ENCODE assay signal across 8 cellular contexts in the genomic region with DNA sequence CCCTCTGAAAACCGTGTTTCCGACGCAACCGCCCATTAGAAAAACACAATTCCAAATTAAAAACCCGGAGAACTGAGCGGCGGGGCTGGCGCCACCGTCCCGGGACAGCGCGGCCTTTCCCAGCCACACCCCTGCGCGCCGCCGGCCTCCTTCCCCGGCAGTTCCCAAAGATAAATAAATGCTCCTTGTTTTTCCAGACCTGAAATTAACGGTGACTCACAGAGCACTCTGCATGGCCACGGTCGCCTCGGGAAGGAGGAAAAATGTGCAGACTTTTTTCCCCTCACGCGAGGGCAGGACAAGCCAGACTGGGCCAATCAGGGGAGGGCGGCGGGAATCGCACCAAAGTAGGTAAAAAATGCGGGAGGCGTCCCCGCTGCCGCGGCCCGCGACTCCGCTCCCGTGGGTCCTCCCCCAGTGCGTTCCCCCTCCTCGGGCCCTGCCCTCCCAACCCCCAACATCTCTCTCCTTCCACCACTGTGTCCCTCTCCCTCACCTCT. TPM values are rescaled to one million over a fixed set of nuclear protein-coding genes. Genes with fewer than 3 reads are reported as not detected.
A peak's percentile ranks its signal among the peaks of the same experiment; 100 is the strongest.
DNase-seq lines count a peak whose midpoint lies in the region; ATAC-seq and TF ChIP-seq lines count a peak whose summit lies in the region.

No MANE protein-coding gene starts in this region.

- intact Hi-C loops in OCI-LY7 (cut with micrococcal nuclease; ENCODE audit: unreplicated experiment) (no loop called here), heart right ventricle (cut with DNase I) (loop anchor here in 1 of 10 donors (5.0 kb wide), 1 partner anchor 43 kb away; no protein-coding TSS in a partner anchor)

- 0 to 1% methylated on average over 31 to 37 of the region's 37 CpGs for WGBS in heart right ventricle, 2 donors

- H3K27ac ChIP-seq in OCI-LY7 (ENCODE audit: low read depth, low read length, poor library complexity, severe bottlenecking) (no peak overlapping the region), heart right ventricle (peak overlapping the region; percentile 95 to 100 (median 99)), osteoblast (ENCODE audit: low read depth, low read length) (peak overlapping the region; percentile 95)

- H3K27me3 ChIP-seq in heart right ventricle (no peaks in the 10 kb centered on the region), osteoblast (ENCODE audit: insufficient read depth, low read length) (no peaks in the 10 kb centered on the region)

- no peaks in the 10 kb centered on the region for H4K20me1 ChIP-seq in OCI-LY7 (ENCODE audit: insufficient read depth, low read length)
- peaks cover 36% of the 10 kb centered on the region for H4K20me1 ChIP-seq in osteoblast (ENCODE audit: insufficient read depth, low read length)

- H2AFZ ChIP-seq in OCI-LY7 (ENCODE audit: low read length) (no peak overlapping the region), osteoblast (ENCODE audit: low read length) (no peak overlapping the region)

- BruUV-seq in OCI-LY7 (replicated peaks; lab: Mats Ljungman, UMichigan), result no TSS peak

- POLR2A ChIA-PET in AG04449 (lab: Yijun Ruan, JAX) (interaction anchor here (0.7 to 3.2 kb wide), 8 partner anchors 11 to 399 kb away, joined by 3 to 26 read pairs (median 5); partner anchors contain the start of genes MGME1 and SNX5), OCI-LY7 (lab: Charles Lee) (interaction anchor here (0.6 kb wide), 1 partner anchor 29 kb away, joined by 3 read pairs; no protein-coding TSS in a partner anchor)

- peaks cover 13% of the 10 kb centered on the region for H3K4me1 ChIP-seq in OCI-LY7 (ENCODE audit: insufficient read depth, low read length, poor library complexity, severe bottlenecking)
- peaks cover 4 to 47% (median 43%) of the 10 kb centered on the region in 9 donors for H3K4me1 ChIP-seq in heart right ventricle
- peaks cover 42% of the 10 kb centered on the region for H3K4me1 ChIP-seq in osteoblast (ENCODE audit: insufficient read depth, low read length)

- H3K9me3 ChIP-seq in OCI-LY7 (ENCODE audit: low read length), result no peaks in the 10 kb centered on the region
- no peaks in the 10 kb centered on the region for H3K9me3 ChIP-seq in heart right ventricle
- no peaks in the 10 kb centered on the region for H3K9me3 ChIP-seq in osteoblast (ENCODE audit: low read depth, low read length)

- DNase-seq in AG04449 (ENCODE audit: low read depth, low spot score), result peak; percentile 95
- DNase-seq in GM13977 (ENCODE audit: low spot score), result peak; percentile 42
- no peak for DNase-seq in OCI-LY7 (ENCODE audit: low spot score)
- peak; percentile 93 for DNase-seq in astrocyte of the cerebellum (ENCODE audit: low read depth)
- DNase-seq in heart right ventricle, result peak; percentile 80 to 92
- DNase-seq in osteoblast (ENCODE audit: insufficient read length, low spot score, missing footprints), result peak; percentile 95
- no peak for DNase-seq in NCI-H446 (lab: John Stamatoyannopoulos, UW)

- TF ChIP-seq CTCF in AG04449 (IDR thresholded peaks at IDR 0.05; ENCODE audit: insufficient read depth, low read length, missing control alignments) (no peak), GM13977 (IDR thresholded peaks at IDR 0.05; ENCODE audit: extremely low read depth, insufficient read depth, missing control alignments) (no peak), OCI-LY7 (conservative IDR thresholded peaks at IDR 0.05; ENCODE audit: low read length) (no peak), astrocyte of the cerebellum (IDR thresholded peaks at IDR 0.05; ENCODE audit: low read depth, low read length, missing control alignments) (no peak), heart right ventricle (IDR thresholded peaks at IDR 0.05) (no peak), osteoblast (IDR thresholded peaks at IDR 0.05; ENCODE audit: extremely low read depth, low read depth, low read length) (no peak)

- no peaks in the 10 kb centered on the region for H3K36me3 ChIP-seq in OCI-LY7 (ENCODE audit: insufficient read depth, low read length)
- H3K36me3 ChIP-seq in heart right ventricle, result no peaks in the 10 kb centered on the region
- H3K36me3 ChIP-seq in osteoblast (ENCODE audit: insufficient read depth, low read length), result peaks cover 8% of the 10 kb centered on the region

- H3K4me2 ChIP-seq in OCI-LY7 (ENCODE audit: low read length) (peak overlapping the region; percentile 36; the same call in 1 of the 2 replicates), osteoblast (ENCODE audit: insufficient read depth, low read length) (peak overlapping the region; percentile 68)

- CTCF ChIA-PET in AG04449 (lab: Yijun Ruan, JAX), result no interaction called here
- CTCF ChIA-PET in OCI-LY7 (lab: Charles Lee; ENCODE audit: unreplicated experiment), result no interaction called here

- H3K4me3 ChIP-seq in AG04449 (ENCODE audit: low read depth, low read length) (peak overlapping the region; percentile 82), OCI-LY7 (ENCODE audit: low read depth, low read length, poor library complexity, severe bottlenecking) (no peak overlapping the region), astrocyte of the cerebellum (ENCODE audit: low read depth, low read length) (peak overlapping the region; percentile 96), heart right ventricle (peak overlapping the region; percentile 81 to 99 (median 96)), osteoblast (ENCODE audit: insufficient read depth, low read length) (peak overlapping the region; percentile 91)

- ATAC-seq in heart right ventricle (peak; percentile 56 to 87 (median 83)), HG03520 (IDR thresholded peaks at IDR 0.05; ENCODE audit: unreplicated experiment) (no peak)

- H3K79me2 ChIP-seq in OCI-LY7 (ENCODE audit: insufficient read depth, low read depth, low read length), result peaks cover 17% of the 10 kb centered on the region; the same call in 1 of the 2 replicates
- peaks cover 46% of the 10 kb centered on the region for H3K79me2 ChIP-seq in osteoblast (ENCODE audit: insufficient read depth, low read length)

- H3K9me2 ChIP-seq in OCI-LY7 (ENCODE audit: insufficient read depth, low read length), result no peaks in the 10 kb centered on the region

- in situ Hi-C loops in GM13977 (cut with MboI; ENCODE audit: low pct_unique_long_range_greater_than_20kb, low sequenced_read_pairs, unreplicated experiment), result no loop called here
- in situ Hi-C loops in astrocyte of the cerebellum (cut with HindIII; ENCODE audit: low sequenced_read_pairs), result no loop called here

RNA-seq across cellular contexts. Expression of gene DSTN, which starts 0.9 kb away (rescaled TPM):
- total RNA-seq in OCI-LY7 (2014; rRNA removed; shearing (Covaris generic)), result 25.5 and 28.0 TPM in 2 replicates
- total RNA-seq in OCI-LY7 (2022), result 58.1 and 61.2 TPM in 2 replicates
- total RNA-seq in heart right ventricle, result 100 to 1,000 TPM; 353 to 802 (median 569) TPM
- 100 to 1,000 TPM; 261 to 538 TPM for polyA plus RNA-seq in heart right ventricle
- 627 and 634 TPM in 2 replicates for total RNA-seq in osteoblast

RNA-seq across cellular contexts. Expression of gene BFSP1, which starts 37.8 kb away (rescaled TPM):
- total RNA-seq in OCI-LY7 (2014; rRNA removed; shearing (Covaris generic)), result not detected in 2 replicates
- total RNA-seq in OCI-LY7 (2022), result not detected in 2 replicates
- 1 to 10 TPM in 2 of 10 donors, under 1 TPM in 8; 0.27 to 1.9 (median 0.70) TPM for total RNA-seq in heart right ventricle
- under 1 TPM; 0.19 to 0.44 TPM for polyA plus RNA-seq in heart right ventricle
- total RNA-seq in osteoblast, result 1.8 and 2.9 TPM in 2 replicates

Comparison
In these comparisons a context has a peak if more than half of its experiments do, and no peak if none do; other contexts are left out.
1. DNase-seq: peak in AG04449 (single experiment), GM13977 (single experiment), astrocyte of the cerebellum (single experiment), heart right ventricle (2 of 2) and osteoblast (single experiment); none in OCI-LY7 (single experiment) and NCI-H446 (0 of 2).
2. RNA of gene DSTN, which starts 0.9 kb away (total RNA-seq): 627 to 634 TPM in osteoblast and 353 to 802 TPM in heart right ventricle; 25.5 to 61.2 TPM in OCI-LY7; every median in the first group is over 4 times any median in the second.